1 cellular context compared by ENCODE assay signal in genomic region chr16:88977028-88977844, GRCh38.
TF ChIP-seq lines count a peak whose summit lies in the region.

Gene CBFA2T3 (minus strand): TSS chr16:88977207. CDS start chr16:88976807, 400 bp downstream.

TF ChIP-seq in K562, 482 proteins besides CTCF, POLR2A, EP300 and RAD21 (continued from another document and continues in another):
- TF ChIP-seq ZNF280A (IDR thresholded peaks at IDR 0.05; ENCODE audit: low read depth, partially characterized antibody) (no peak), ETS2 (tag; IDR thresholded peaks at IDR 0.05; ENCODE audit: borderline replicate concordance, poor library complexity, severe bottlenecking) (no peak), DMBX1 (CRISPR knock-in tag; IDR thresholded peaks at IDR 0.05; ENCODE audit: borderline replicate concordance) (peak; percentile 86; the same call in 1 of the 2 replicates), CBFB (CRISPR knock-in tag; IDR thresholded peaks at IDR 0.05) (no peak), SMC3 (conservative IDR thresholded peaks at IDR 0.05; ENCODE audit: insufficient read depth, low read depth, low read length) (no peak), HOMEZ (CRISPR knock-in tag; IDR thresholded peaks at IDR 0.05) (no peak), TEAD2 (tag; IDR thresholded peaks at IDR 0.05) (no peak), TCF7 (IDR thresholded peaks at IDR 0.05; ENCODE audit: borderline replicate concordance) (0 out of 2 replicates have a peak, but pooled peaks have one; percentile 22), TRIM24 (IDR thresholded peaks at IDR 0.05) (peak; percentile 57 to 65), DACH1 (IDR thresholded peaks at IDR 0.05; ENCODE audit: partially characterized antibody) (peak; percentile 88), CC2D1A (IDR thresholded peaks at IDR 0.05) (no peak), TFAP4 (CRISPR knock-in tag; IDR thresholded peaks at IDR 0.05; ENCODE audit: borderline replicate concordance) (peak; percentile 97), FOXA3 (CRISPR knock-in tag; conservative IDR thresholded peaks at IDR 0.05 in 1 of 2, IDR thresholded peaks at IDR 0.05 in 1 of 2) (no peak), TRIM25 (IDR thresholded peaks at IDR 0.05; ENCODE audit: borderline replicate concordance) (no peak), ZNF561 (CRISPR knock-in tag; conservative IDR thresholded peaks at IDR 0.05) (no peak), FOXP1 (CRISPR knock-in tag; IDR thresholded peaks at IDR 0.05) (no peak), GTF2A2 (tag; IDR thresholded peaks at IDR 0.05) (no peak), ZNF717 (CRISPR knock-in tag; IDR thresholded peaks at IDR 0.05) (no peak), ZNF143 (CRISPR knock-in tag; IDR thresholded peaks at IDR 0.05) (no peak; the same call in 1 of the 2 replicates), ZBTB17 (CRISPR knock-in tag; IDR thresholded peaks at IDR 0.05) (no peak), GATA2 (CRISPR knock-in tag; IDR thresholded peaks at IDR 0.05) (peak; percentile 80), HES1 (IDR thresholded peaks at IDR 0.05; ENCODE audit: low read depth) (0 out of 2 replicates have a peak, but pooled peaks have one; percentile 38), TAL1 (IDR thresholded peaks at IDR 0.05) (peak; percentile 85), MYC (IDR thresholded peaks at IDR 0.05; ENCODE audit: low read depth, low read length) (peak; percentile 93), MYC (CRISPR knock-in tag; IDR thresholded peaks at IDR 0.05; ENCODE audit: borderline replicate concordance, low read depth) (no peak), SAP30 (IDR thresholded peaks at IDR 0.05; ENCODE audit: borderline replicate concordance, insufficient read depth, low read depth, low read length, poor library complexity, severe bottlenecking) (no peak), VEZF1 (CRISPR knock-in tag; IDR thresholded peaks at IDR 0.05) (peak; percentile 83), TBP (optimal IDR thresholded peaks at IDR 0.05; ENCODE audit: low read depth, low read length) (peak; percentile 44), ZNF766 (CRISPR knock-in tag; conservative IDR thresholded peaks at IDR 0.05) (peak; percentile 84), KDM1A (IDR thresholded peaks at IDR 0.05) (peak in 1 of 2 experiments; percentile 8; a peak in 1 of 4 replicates), CBFA2T2 (conservative IDR thresholded peaks at IDR 0.05) (peak; percentile 94), CHD1 (IDR thresholded peaks at IDR 0.05; ENCODE audit: low read length) (peak; percentile 87), CBFA2T3 (IDR thresholded peaks at IDR 0.05) (peak; percentile 95), ZNF589 (CRISPR knock-in tag; IDR thresholded peaks at IDR 0.05; ENCODE audit: low read depth) (peak; percentile 92), RBBP5 (IDR thresholded peaks at IDR 0.05; ENCODE audit: borderline replicate concordance, insufficient read depth, low read length, poor library complexity, severe bottlenecking) (peak; percentile 66), ZNF253 (CRISPR knock-in tag; conservative IDR thresholded peaks at IDR 0.05) (no peak), ZNF12 (CRISPR knock-in tag; IDR thresholded peaks at IDR 0.05) (no peak), XRCC3 (IDR thresholded peaks at IDR 0.05) (no peak), RREB1 (CRISPR knock-in tag; IDR thresholded peaks at IDR 0.05) (0 out of 2 replicates have a peak, but pooled peaks have one; percentile 23), NELFE (IDR thresholded peaks at IDR 0.05; ENCODE audit: insufficient read depth, insufficient read length) (no peak), ZBTB33 (CRISPR knock-in tag; IDR thresholded peaks at IDR 0.05) (no peak), KAT7 (CRISPR knock-in tag; IDR thresholded peaks at IDR 0.05; ENCODE audit: borderline replicate concordance) (no peak), GABPB1 (CRISPR knock-in tag; IDR thresholded peaks at IDR 0.05) (no peak), ZNF764 (CRISPR knock-in tag; IDR thresholded peaks at IDR 0.05; ENCODE audit: low read depth) (no peak), ZNF512 (tag; IDR thresholded peaks at IDR 0.05) (no peak), RFX7 (CRISPR knock-in tag; IDR thresholded peaks at IDR 0.05) (peak; percentile 44; the same call in 1 of the 2 replicates), OTX1 (CRISPR knock-in tag; IDR thresholded peaks at IDR 0.05) (no peak)
